In the genomic region with DNA sequence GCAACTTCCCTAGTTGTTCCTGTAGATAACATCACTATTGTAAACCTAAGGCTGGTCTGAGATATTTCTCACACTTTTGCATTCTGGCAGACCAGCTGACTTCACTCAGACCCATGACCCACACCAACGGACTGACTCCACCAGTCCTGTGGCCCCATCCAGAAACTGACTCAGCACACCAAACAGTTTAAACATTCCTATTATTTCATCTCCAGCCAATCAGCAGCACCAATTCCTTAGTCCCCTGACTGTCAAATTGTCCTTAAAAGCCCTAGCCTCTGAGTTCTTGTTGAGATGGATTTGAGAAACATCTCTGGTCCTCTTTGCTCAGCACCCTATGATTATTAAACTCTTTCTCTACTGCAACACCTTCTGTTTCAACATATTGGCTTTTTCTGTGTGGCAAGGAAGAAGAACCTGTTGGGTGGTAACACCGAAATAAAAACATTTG, we compare ENCODE assay signal across 19 cellular contexts.
"Had no signal": no experiment of that assay in that cellular context is flagged by ENCODE, and none has a peak within 500 bp of the region (broad histone marks: within the 10 kb centered on the region; RNA-seq: fewer than 3 reads in every experiment).

No MANE protein-coding gene starts in this region.

- H3K27ac ChIP-seq: body of pancreas, colonic mucosa, epithelial cell of prostate, heart right ventricle, left lung, psoas muscle, right lobe of liver, thoracic aorta, VCaP had no signal

- DNase-seq: activated CD4-positive, alpha-beta T cell treated with anti-CD3 and anti-CD28 coated beads for 1 hour; activated CD8-positive, alpha-beta memory T cell treated with anti-CD3 and anti-CD28 coated beads for 24 hours; activated CD8-positive, alpha-beta memory T cell treated with anti-CD3 and anti-CD28 coated beads, Interleukin-2, amount 50 U/mL, for 48 hours; activated gamma-delta T cell; body of pancreas; caudate nucleus; colonic mucosa; endodermal cell; heart right ventricle; left lung; nephron progenitor cell; psoas muscle; right lobe of liver; stimulated activated naive B cell treated with anti-CD40 and anti-IgM and Interleukin-4, amounts not matched to agents 10 μg/mL and 1 μg/mL and 100 μg/mL, for 72 hours; T1000 had no signal

- H3K36me3 ChIP-seq: colonic mucosa, heart right ventricle, left lung, right lobe of liver, thoracic aorta had no signal

- ATAC-seq: activated naive CD4-positive, alpha-beta T cell treated with anti-CD3 and anti-CD28 coated beads, Interleukin-2, amount 50 U/mL, for 72 hours; body of pancreas; heart right ventricle; left lung; psoas muscle; right lobe of liver; stimulated activated naive B cell treated with anti-CD40 and anti-IgM and Interleukin-4, amounts not matched to agents 10 μg/mL and 1 μg/mL and 100 μg/mL, for 72 hours had no signal

- H3K9me3 ChIP-seq: colonic mucosa, right lobe of liver had no signal

- H3K27me3 ChIP-seq: body of pancreas, colonic mucosa, heart right ventricle, left lung, right lobe of liver had no signal

- H3K4me1 ChIP-seq: body of pancreas, colonic mucosa, heart right ventricle, left lung, psoas muscle, right lobe of liver had no signal

- H3K4me3 ChIP-seq: body of pancreas, colonic mucosa, heart right ventricle, left lung, psoas muscle, right lobe of liver, thoracic aorta had no signal
